Comparison of ENCODE assay signal across 1 cellular context in the genomic region with DNA sequence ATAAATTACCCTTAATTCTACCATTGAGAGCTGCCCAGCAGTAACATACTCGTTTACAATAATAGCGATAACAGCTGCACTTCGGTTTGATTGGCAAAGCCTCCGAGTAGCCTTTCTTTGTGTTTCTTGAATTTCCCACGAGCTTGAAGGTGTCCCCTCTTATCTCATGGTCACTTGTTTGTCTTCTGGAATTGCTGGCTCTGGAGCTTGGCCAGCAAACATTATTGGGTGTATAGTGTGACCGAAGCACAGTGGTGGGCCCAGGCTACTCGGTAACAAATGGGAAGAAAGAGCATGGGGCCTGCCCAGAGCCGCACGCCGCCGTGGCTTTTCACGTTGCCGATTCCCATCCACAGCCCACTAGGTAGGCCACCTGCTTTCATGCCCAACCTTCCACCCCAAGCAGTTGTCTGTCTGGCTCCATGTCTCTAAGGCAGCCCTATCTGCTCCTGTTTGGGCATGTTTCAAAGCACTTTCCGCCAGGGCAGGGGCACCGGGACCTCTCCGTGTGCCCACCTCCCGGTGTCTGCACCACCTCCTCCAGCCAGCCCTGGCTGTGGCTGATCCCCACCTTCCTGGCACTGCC.
TF ChIP-seq lines count a peak whose summit lies in the region.

No MANE protein-coding gene starts in this region.

TF ChIP-seq in HepG2, 621 proteins besides CTCF, POLR2A, EP300 and RAD21 (continued from another document and continues in another):
- TF ChIP-seq, protein P1, sequence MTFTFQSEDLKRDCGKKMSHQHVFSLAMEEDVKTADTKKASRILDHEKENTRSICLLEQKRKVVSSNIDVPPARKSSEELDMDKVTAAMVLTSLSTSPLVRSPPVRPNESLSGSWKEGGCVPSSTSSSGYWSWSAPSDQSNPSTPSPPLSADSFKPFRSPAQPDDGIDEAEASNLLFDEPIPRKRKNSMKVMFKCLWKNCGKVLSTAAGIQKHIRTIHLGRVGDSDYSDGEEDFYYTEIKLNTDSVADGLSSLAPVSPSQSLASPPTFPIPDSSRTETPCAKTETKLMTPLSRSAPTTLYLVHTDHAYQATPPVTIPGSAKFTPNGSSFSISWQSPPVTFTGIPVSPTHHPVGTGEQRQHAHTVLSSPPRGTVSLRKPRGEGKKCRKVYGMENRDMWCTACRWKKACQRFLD (CRISPR knock-in tag; IDR thresholded peaks at IDR 0.05; ENCODE audit: borderline replicate concordance): 0 out of 2 replicates have a peak, but pooled peaks have one; percentile 37
- no peak for TF ChIP-seq LCORL (IDR thresholded peaks at IDR 0.05)
- peak; percentile 31; the same call in 1 of the 2 replicates for TF ChIP-seq LCORL (CRISPR knock-in tag; IDR thresholded peaks at IDR 0.05)
- TF ChIP-seq ZBTB7B (CRISPR knock-in tag; IDR thresholded peaks at IDR 0.05): 0 out of 2 replicates have a peak, but pooled peaks have one; percentile 21
- no peak for TF ChIP-seq ZNF124 (CRISPR knock-in tag; IDR thresholded peaks at IDR 0.05)
- no peak for TF ChIP-seq ZNF678 (CRISPR knock-in tag; IDR thresholded peaks at IDR 0.05)
- TF ChIP-seq, protein P2, sequence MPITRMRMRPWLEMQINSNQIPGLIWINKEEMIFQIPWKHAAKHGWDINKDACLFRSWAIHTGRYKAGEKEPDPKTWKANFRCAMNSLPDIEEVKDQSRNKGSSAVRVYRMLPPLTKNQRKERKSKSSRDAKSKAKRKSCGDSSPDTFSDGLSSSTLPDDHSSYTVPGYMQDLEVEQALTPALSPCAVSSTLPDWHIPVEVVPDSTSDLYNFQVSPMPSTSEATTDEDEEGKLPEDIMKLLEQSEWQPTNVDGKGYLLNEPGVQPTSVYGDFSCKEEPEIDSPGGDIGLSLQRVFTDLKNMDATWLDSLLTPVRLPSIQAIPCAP (CRISPR knock-in tag; IDR thresholded peaks at IDR 0.05; ENCODE audit: low read depth): no peak
- TF ChIP-seq, protein P3, sequence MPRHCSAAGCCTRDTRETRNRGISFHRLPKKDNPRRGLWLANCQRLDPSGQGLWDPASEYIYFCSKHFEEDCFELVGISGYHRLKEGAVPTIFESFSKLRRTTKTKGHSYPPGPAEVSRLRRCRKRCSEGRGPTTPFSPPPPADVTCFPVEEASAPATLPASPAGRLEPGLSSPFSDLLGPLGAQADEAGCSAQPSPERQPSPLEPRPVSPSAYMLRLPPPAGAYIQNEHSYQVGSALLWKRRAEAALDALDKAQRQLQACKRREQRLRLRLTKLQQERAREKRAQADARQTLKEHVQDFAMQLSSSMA (CRISPR knock-in tag; IDR thresholded peaks at IDR 0.05): no peak
- no peak for TF ChIP-seq ZFP41 (CRISPR knock-in tag; IDR thresholded peaks at IDR 0.05; ENCODE audit: borderline replicate concordance)
- no peak for TF ChIP-seq PLRG1 (conservative IDR thresholded peaks at IDR 0.05)
- TF ChIP-seq ZNF839 (CRISPR knock-in tag; IDR thresholded peaks at IDR 0.05; ENCODE audit: borderline replicate concordance): 0 out of 2 replicates have a peak, but pooled peaks have one; percentile 53
- no peak for TF ChIP-seq KLF13 (CRISPR knock-in tag; IDR thresholded peaks at IDR 0.05)
- TF ChIP-seq, protein P4, sequence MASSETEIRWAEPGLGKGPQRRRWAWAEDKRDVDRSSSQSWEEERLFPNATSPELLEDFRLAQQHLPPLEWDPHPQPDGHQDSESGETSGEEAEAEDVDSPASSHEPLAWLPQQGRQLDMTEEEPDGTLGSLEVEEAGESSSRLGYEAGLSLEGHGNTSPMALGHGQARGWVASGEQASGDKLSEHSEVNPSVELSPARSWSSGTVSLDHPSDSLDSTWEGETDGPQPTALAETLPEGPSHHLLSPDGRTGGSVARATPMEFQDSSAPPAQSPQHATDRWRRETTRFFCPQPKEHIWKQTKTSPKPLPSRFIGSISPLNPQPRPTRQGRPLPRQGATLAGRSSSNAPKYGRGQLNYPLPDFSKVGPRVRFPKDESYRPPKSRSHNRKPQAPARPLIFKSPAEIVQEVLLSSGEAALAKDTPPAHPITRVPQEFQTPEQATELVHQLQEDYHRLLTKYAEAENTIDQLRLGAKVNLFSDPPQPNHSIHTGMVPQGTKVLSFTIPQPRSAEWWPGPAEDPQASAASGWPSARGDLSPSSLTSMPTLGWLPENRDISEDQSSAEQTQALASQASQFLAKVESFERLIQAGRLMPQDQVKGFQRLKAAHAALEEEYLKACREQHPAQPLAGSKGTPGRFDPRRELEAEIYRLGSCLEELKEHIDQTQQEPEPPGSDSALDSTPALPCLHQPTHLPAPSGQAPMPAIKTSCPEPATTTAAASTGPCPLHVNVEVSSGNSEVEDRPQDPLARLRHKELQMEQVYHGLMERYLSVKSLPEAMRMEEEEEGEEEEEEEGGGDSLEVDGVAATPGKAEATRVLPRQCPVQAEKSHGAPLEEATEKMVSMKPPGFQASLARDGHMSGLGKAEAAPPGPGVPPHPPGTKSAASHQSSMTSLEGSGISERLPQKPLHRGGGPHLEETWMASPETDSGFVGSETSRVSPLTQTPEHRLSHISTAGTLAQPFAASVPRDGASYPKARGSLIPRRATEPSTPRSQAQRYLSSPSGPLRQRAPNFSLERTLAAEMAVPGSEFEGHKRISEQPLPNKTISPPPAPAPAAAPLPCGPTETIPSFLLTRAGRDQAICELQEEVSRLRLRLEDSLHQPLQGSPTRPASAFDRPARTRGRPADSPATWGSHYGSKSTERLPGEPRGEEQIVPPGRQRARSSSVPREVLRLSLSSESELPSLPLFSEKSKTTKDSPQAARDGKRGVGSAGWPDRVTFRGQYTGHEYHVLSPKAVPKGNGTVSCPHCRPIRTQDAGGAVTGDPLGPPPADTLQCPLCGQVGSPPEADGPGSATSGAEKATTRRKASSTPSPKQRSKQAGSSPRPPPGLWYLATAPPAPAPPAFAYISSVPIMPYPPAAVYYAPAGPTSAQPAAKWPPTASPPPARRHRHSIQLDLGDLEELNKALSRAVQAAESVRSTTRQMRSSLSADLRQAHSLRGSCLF (CRISPR knock-in tag; IDR thresholded peaks at IDR 0.05; ENCODE audit: borderline replicate concordance): no peak
- no peak for TF ChIP-seq ZNF496 (CRISPR knock-in tag; IDR thresholded peaks at IDR 0.05; ENCODE audit: insufficient replicate concordance)
- 0 out of 2 replicates have a peak, but pooled peaks have one; percentile 25 for TF ChIP-seq ZNF136 (CRISPR knock-in tag; IDR thresholded peaks at IDR 0.05; ENCODE audit: low read depth)
- no peak for TF ChIP-seq ZSCAN12 (CRISPR knock-in tag; IDR thresholded peaks at IDR 0.05)
- no peak for TF ChIP-seq ZNF768 (CRISPR knock-in tag; IDR thresholded peaks at IDR 0.05)
- TF ChIP-seq ZBTB42 (CRISPR knock-in tag; IDR thresholded peaks at IDR 0.05): no peak
- TF ChIP-seq ZNF274 (CRISPR knock-in tag; IDR thresholded peaks at IDR 0.05): 0 out of 2 replicates have a peak, but pooled peaks have one; percentile 20
- TF ChIP-seq, protein P5, sequence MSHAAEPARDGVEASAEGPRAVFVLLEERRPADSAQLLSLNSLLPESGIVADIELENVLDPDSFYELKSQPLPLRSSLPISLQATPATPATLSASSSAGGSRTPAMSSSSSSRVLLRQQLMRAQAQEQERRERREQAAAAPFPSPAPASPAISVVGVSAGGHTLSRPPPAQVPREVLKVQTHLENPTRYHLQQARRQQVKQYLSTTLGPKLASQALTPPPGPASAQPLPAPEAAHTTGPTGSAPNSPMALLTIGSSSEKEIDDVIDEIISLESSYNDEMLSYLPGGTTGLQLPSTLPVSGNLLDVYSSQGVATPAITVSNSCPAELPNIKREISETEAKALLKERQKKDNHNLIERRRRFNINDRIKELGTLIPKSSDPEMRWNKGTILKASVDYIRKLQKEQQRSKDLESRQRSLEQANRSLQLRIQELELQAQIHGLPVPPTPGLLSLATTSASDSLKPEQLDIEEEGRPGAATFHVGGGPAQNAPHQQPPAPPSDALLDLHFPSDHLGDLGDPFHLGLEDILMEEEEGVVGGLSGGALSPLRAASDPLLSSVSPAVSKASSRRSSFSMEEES (CRISPR knock-in tag; IDR thresholded peaks at IDR 0.05): no peak
- no peak for TF ChIP-seq ZNF230 (CRISPR knock-in tag; IDR thresholded peaks at IDR 0.05)
- TF ChIP-seq SOX6 (IDR thresholded peaks at IDR 0.05): no peak
- peak; percentile 30; the same call in 1 of the 2 replicates for TF ChIP-seq SOX6 (CRISPR knock-in tag; IDR thresholded peaks at IDR 0.05)
- TF ChIP-seq SAP130 (CRISPR knock-in tag; IDR thresholded peaks at IDR 0.05; ENCODE audit: low read depth): 0 out of 2 replicates have a peak, but pooled peaks have one; percentile 4
- no peak for TF ChIP-seq SYNCRIP (IDR thresholded peaks at IDR 0.05; ENCODE audit: insufficient read depth, low read depth, low read length)
- no peak for TF ChIP-seq ZNF510 (CRISPR knock-in tag; IDR thresholded peaks at IDR 0.05; ENCODE audit: low read depth)
- no peak for TF ChIP-seq FOXK1 (CRISPR knock-in tag; IDR thresholded peaks at IDR 0.05; ENCODE audit: borderline replicate concordance, low read depth)
- TF ChIP-seq, protein P6, sequence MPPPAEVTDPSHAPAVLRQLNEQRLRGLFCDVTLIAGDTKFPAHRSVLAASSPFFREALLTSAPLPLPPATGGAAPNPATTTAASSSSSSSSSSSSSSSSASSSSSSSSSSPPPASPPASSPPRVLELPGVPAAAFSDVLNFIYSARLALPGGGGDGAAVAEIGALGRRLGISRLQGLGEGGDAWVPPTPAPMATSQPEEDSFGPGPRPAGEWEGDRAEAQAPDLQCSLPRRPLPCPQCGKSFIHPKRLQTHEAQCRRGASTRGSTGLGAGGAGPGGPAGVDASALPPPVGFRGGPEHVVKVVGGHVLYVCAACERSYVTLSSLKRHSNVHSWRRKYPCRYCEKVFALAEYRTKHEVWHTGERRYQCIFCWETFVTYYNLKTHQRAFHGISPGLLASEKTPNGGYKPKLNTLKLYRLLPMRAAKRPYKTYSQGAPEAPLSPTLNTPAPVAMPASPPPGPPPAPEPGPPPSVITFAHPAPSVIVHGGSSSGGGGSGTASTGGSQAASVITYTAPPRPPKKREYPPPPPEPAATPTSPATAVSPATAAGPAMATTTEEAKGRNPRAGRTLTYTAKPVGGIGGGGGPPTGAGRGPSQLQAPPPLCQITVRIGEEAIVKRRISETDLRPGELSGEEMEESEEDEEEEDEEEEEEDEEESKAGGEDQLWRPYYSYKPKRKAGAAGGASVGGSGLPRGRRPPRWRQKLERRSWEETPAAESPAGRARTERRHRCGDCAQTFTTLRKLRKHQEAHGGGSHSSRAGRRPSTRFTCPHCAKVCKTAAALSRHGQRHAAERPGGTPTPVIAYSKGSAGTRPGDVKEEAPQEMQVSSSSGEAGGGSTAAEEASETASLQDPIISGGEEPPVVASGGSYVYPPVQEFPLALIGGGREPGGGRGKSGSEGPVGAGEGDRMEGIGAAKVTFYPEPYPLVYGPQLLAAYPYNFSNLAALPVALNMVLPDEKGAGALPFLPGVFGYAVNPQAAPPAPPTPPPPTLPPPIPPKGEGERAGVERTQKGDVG (CRISPR knock-in tag; IDR thresholded peaks at IDR 0.05; ENCODE audit: borderline replicate concordance): peak; percentile 64; the same call in 1 of the 2 replicates
- 0 out of 2 replicates have a peak, but pooled peaks have one; percentile 23 for TF ChIP-seq HNRNPL (IDR thresholded peaks at IDR 0.05; ENCODE audit: low read depth, low read length)
- TF ChIP-seq ZNF577 (CRISPR knock-in tag; IDR thresholded peaks at IDR 0.05; ENCODE audit: borderline replicate concordance, low read depth): no peak
- TF ChIP-seq, protein P7, sequence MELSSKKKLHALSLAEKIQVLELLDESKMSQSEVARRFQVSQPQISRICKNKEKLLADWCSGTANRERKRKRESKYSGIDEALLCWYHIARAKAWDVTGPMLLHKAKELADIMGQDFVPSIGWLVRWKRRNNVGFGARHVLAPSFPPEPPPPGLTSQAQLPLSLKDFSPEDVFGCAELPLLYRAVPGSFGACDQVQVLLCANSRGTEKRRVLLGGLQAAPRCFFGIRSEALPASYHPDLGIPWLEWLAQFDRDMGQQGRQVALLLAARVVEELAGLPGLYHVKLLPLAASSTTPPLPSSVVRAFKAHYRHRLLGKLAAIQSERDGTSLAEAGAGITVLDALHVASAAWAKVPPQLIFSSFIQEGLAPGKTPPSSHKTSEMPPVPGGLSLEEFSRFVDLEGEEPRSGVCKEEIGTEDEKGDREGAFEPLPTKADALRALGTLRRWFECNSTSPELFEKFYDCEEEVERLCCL (CRISPR knock-in tag; IDR thresholded peaks at IDR 0.05; ENCODE audit: borderline replicate concordance): no peak
- no peak for TF ChIP-seq MED13 (CRISPR knock-in tag; IDR thresholded peaks at IDR 0.05)
- TF ChIP-seq JUN (CRISPR knock-in tag; IDR thresholded peaks at IDR 0.05): no peak
- TF ChIP-seq ZNF75D (CRISPR knock-in tag; IDR thresholded peaks at IDR 0.05; ENCODE audit: borderline replicate concordance): no peak
- no peak for TF ChIP-seq HOXA5 (CRISPR knock-in tag; IDR thresholded peaks at IDR 0.05)
- peak; percentile 60 for TF ChIP-seq ZFX (CRISPR knock-in tag; IDR thresholded peaks at IDR 0.05; ENCODE audit: low read depth)
- TF ChIP-seq, protein P8, sequence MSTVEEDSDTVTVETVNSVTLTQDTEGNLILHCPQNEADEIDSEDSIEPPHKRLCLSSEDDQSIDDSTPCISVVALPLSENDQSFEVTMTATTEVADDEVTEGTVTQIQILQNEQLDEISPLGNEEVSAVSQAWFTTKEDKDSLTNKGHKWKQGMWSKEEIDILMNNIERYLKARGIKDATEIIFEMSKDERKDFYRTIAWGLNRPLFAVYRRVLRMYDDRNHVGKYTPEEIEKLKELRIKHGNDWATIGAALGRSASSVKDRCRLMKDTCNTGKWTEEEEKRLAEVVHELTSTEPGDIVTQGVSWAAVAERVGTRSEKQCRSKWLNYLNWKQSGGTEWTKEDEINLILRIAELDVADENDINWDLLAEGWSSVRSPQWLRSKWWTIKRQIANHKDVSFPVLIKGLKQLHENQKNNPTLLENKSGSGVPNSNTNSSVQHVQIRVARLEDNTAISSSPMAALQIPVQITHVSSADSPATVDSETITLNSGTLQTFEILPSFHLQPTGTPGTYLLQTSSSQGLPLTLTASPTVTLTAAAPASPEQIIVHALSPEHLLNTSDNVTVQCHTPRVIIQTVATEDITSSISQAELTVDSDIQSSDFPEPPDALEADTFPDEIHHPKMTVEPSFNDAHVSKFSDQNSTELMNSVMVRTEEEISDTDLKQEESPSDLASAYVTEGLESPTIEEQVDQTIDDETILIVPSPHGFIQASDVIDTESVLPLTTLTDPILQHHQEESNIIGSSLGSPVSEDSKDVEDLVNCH (CRISPR knock-in tag; IDR thresholded peaks at IDR 0.05): no peak
- no peak for TF ChIP-seq HMG20B (CRISPR knock-in tag; conservative IDR thresholded peaks at IDR 0.05)
- TF ChIP-seq, protein P9, sequence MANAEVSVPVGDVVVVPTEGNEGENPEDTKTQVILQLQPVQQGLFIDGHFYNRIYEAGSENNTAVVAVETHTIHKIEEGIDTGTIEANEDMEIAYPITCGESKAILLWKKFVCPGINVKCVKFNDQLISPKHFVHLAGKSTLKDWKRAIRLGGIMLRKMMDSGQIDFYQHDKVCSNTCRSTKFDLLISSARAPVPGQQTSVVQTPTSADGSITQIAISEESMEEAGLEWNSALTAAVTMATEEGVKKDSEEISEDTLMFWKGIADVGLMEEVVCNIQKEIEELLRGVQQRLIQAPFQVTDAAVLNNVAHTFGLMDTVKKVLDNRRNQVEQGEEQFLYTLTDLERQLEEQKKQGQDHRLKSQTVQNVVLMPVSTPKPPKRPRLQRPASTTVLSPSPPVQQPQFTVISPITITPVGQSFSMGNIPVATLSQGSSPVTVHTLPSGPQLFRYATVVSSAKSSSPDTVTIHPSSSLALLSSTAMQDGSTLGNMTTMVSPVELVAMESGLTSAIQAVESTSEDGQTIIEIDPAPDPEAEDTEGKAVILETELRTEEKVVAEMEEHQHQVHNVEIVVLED (CRISPR knock-in tag; IDR thresholded peaks at IDR 0.05; ENCODE audit: borderline replicate concordance): no peak
